Comparison of ENCODE assay signal across 9 cellular contexts in genomic region chr12:59113831-59114273, GRCh38.
DNase-seq lines count a peak whose midpoint lies in the region; ATAC-seq and TF ChIP-seq lines count a peak whose summit lies in the region.
"Had no signal": no experiment of that assay in that cellular context is flagged by ENCODE, and none has a peak within 500 bp of the region (broad histone marks: within the 10 kb centered on the region; RNA-seq: fewer than 3 reads in every experiment).

No MANE protein-coding gene starts in this region.

- H3K27me3 Mint-ChIP-seq in activated CD8-positive, alpha-beta T cell treated with anti-CD3 and anti-CD28 coated beads, Interleukin-2, amount 10 ng/mL, durations not matched to agents 7 days and 5 days (ENCODE audit: low read depth), result no peaks in the 10 kb centered on the region
- H3K27me3 Mint-ChIP-seq: activated naive CD4-positive, alpha-beta T cell treated with anti-CD3 and anti-CD28 coated beads, Interleukin-2, amount 50 U/mL, for 24 hours had no signal

- H3K4me3 Mint-ChIP-seq in activated CD8-positive, alpha-beta T cell treated with anti-CD3 and anti-CD28 coated beads, Interleukin-2, amount 10 ng/mL, durations not matched to agents 7 days and 5 days, result no peak overlapping the region
- H3K4me3 Mint-ChIP-seq: activated naive CD4-positive, alpha-beta T cell treated with anti-CD3 and anti-CD28 coated beads, Interleukin-2, amount 50 U/mL, for 24 hours had no signal

- H3K9me3 Mint-ChIP-seq in activated CD8-positive, alpha-beta T cell treated with anti-CD3 and anti-CD28 coated beads, Interleukin-2, amount 10 ng/mL, durations not matched to agents 7 days and 5 days (ENCODE audit: insufficient read depth), result no peaks in the 10 kb centered on the region
- H3K9me3 Mint-ChIP-seq: activated naive CD4-positive, alpha-beta T cell treated with anti-CD3 and anti-CD28 coated beads, Interleukin-2, amount 50 U/mL, for 24 hours had no signal

- ATAC-seq in GM21360 (IDR thresholded peaks at IDR 0.05; ENCODE audit: unreplicated experiment) (peak; percentile 92), HG03521 (IDR thresholded peaks at IDR 0.05; ENCODE audit: unreplicated experiment) (peak; percentile 73)
- ATAC-seq in activated CD8-positive, alpha-beta T cell treated with anti-CD3 and anti-CD28 coated beads, Interleukin-2, amount 10 ng/mL, durations not matched to agents 7 days and 5 days, result peak; percentile 78

- no peaks in the 10 kb centered on the region for H3F3A ChIP-seq in DOHH2 (ENCODE audit: control insufficient read depth, insufficient read depth)

- no peaks in the 10 kb centered on the region for H3K4me1 ChIP-seq in DOHH2 (ENCODE audit: control insufficient read depth, low read length)

- peak; percentile 45 for DNase-seq in NCI-H510A (lab: John Stamatoyannopoulos, UW)
- DNase-seq in activated CD8-positive, alpha-beta T cell treated with anti-CD3 and anti-CD28 coated beads, Interleukin-2, amount 10 ng/mL, durations not matched to agents 7 days and 5 days, result peak; percentile 77
- peak; percentile 79 for DNase-seq in globus pallidus (ENCODE audit: low spot score)
- DNase-seq in posterior cingulate gyrus, result peak; percentile 57 to 97 (median 80)
- no peak for DNase-seq in cortex of kidney (lab: John Stamatoyannopoulos, UW)

- CTCF ChIA-PET in activated CD8-positive, alpha-beta T cell treated with anti-CD3 and anti-CD28 coated beads, Interleukin-2, amount 10 ng/mL, durations not matched to agents 7 days and 5 days (lab: Charles Lee), result interaction anchor here (0.9 to 1.9 kb wide), 3 partner anchors 30 to 275 kb away, joined by 3 to 10 read pairs (median 3); no protein-coding TSS in a partner anchor

- H3K27me3 ChIP-seq in DOHH2 (ENCODE audit: control insufficient read depth, low read length), result no peaks in the 10 kb centered on the region

- H3K4me1 Mint-ChIP-seq in activated CD8-positive, alpha-beta T cell treated with anti-CD3 and anti-CD28 coated beads, Interleukin-2, amount 10 ng/mL, durations not matched to agents 7 days and 5 days (ENCODE audit: low read depth), result no peaks in the 10 kb centered on the region
- H3K4me1 Mint-ChIP-seq: activated naive CD4-positive, alpha-beta T cell treated with anti-CD3 and anti-CD28 coated beads, Interleukin-2, amount 50 U/mL, for 24 hours had no signal

- peak; percentile 86 for TF ChIP-seq CTCF in DOHH2 (IDR thresholded peaks at IDR 0.05; ENCODE audit: low read depth, low read length, poor library complexity, severe bottlenecking)

- no peak overlapping the region for H3K4me2 ChIP-seq in DOHH2 (ENCODE audit: low read length)

- no peak overlapping the region for H3K4me3 ChIP-seq in DOHH2 (ENCODE audit: low read length)

- no peaks in the 10 kb centered on the region for H3K79me2 ChIP-seq in DOHH2 (ENCODE audit: control insufficient read depth, low read length)

- no peaks in the 10 kb centered on the region for H3K9me2 ChIP-seq in DOHH2 (replicated peaks; ENCODE audit: control insufficient read depth, low read length)

- no peak overlapping the region for H3K27ac ChIP-seq in DOHH2 (ENCODE audit: low read depth, low read length)

- H3K36me3 ChIP-seq in DOHH2 (ENCODE audit: control insufficient read depth, low read length), result no peaks in the 10 kb centered on the region

- H3K9me3 ChIP-seq in DOHH2 (ENCODE audit: control insufficient read depth, insufficient read depth, low read length), result no peaks in the 10 kb centered on the region

- no peaks in the 10 kb centered on the region for H4K20me1 ChIP-seq in DOHH2 (ENCODE audit: control insufficient read depth, insufficient read depth, low read depth, low read length)

- intact Hi-C loops in posterior cingulate gyrus (cut with DNase I), result loop anchor here (5.0 kb wide), 1 partner anchor 38 kb away; no protein-coding TSS in a partner anchor

- H3K27ac Mint-ChIP-seq in activated CD8-positive, alpha-beta T cell treated with anti-CD3 and anti-CD28 coated beads, Interleukin-2, amount 10 ng/mL, durations not matched to agents 7 days and 5 days, result no peak overlapping the region
- H3K27ac Mint-ChIP-seq: activated naive CD4-positive, alpha-beta T cell treated with anti-CD3 and anti-CD28 coated beads, Interleukin-2, amount 50 U/mL, for 24 hours had no signal

- POLR2A ChIA-PET in activated CD8-positive, alpha-beta T cell treated with anti-CD3 and anti-CD28 coated beads, Interleukin-2, amount 10 ng/mL, durations not matched to agents 7 days and 5 days (lab: Charles Lee), result no interaction called here

- H3K36me3 Mint-ChIP-seq in activated CD8-positive, alpha-beta T cell treated with anti-CD3 and anti-CD28 coated beads, Interleukin-2, amount 10 ng/mL, durations not matched to agents 7 days and 5 days (ENCODE audit: low read depth), result no peaks in the 10 kb centered on the region
- H3K36me3 Mint-ChIP-seq: activated naive CD4-positive, alpha-beta T cell treated with anti-CD3 and anti-CD28 coated beads, Interleukin-2, amount 50 U/mL, for 24 hours had no signal
